ENCODE assay signal across 11 cellular contexts in genomic region chr22:35684270-35684700, GRCh38. TPM values are rescaled to one million over a fixed set of nuclear protein-coding genes. Genes with fewer than 3 reads are reported as not detected.
DNase-seq lines count a peak whose midpoint lies in the region; ATAC-seq lines count a peak whose summit lies in the region.
"Had no signal": no experiment of that assay in that cellular context is flagged by ENCODE, and none has a peak within 500 bp of the region (broad histone marks: within the 10 kb centered on the region; RNA-seq: fewer than 3 reads in every experiment).

No MANE protein-coding gene starts in this region.

- no peaks in the 10 kb centered on the region for H3K36me3 ChIP-seq in H7 (replicated peaks; ENCODE audit: control insufficient read depth, insufficient read depth, low read length)

- peaks cover 4 to 6% of the 10 kb centered on the region in 2 donors for H3K9me3 Mint-ChIP-seq in activated T-cell treated with anti-CD3 and anti-CD28 coated beads, Interleukin-2, amount 50 U/mL, for 72 hours

- H3K27me3 Mint-ChIP-seq in activated T-cell treated with anti-CD3 and anti-CD28 coated beads, Interleukin-2, amount 50 U/mL, for 72 hours (ENCODE audit: low read depth): no peaks in the 10 kb centered on the region

- H3K27me3 ChIP-seq in H7 (ENCODE audit: control insufficient read depth, insufficient read depth, low read length): no peaks in the 10 kb centered on the region

- H3K4me1 Mint-ChIP-seq in activated T-cell treated with anti-CD3 and anti-CD28 coated beads, Interleukin-2, amount 50 U/mL, for 72 hours (ENCODE audit: low read depth): peaks cover 17% of the 10 kb centered on the region

- DNase-seq in H7 (peak; percentile 24), OCI-M1 (lab: John Stamatoyannopoulos, UW) (peak; percentile 45), fibroblast of gingiva (ENCODE audit: low read depth) (peak; percentile 85), pons (ENCODE audit: low spot score) (peak; percentile 28), epidermal melanocyte (ENCODE audit: insufficient read length, low spot score) (no peak), kidney tubule cell (ENCODE audit: low spot score) (no peak), NCI-H510A treated with DMSO at 0.1 percent for 48 hours (lab: John Stamatoyannopoulos, UW) (no peak)
- no peak for DNase-seq in activated T-cell treated with anti-CD3 and anti-CD28 coated beads, Interleukin-2, amount 50 U/mL, for 72 hours
- DNase-seq: glutamatergic neuron; stimulated activated naive CD8-positive, alpha-beta T cell treated with anti-CD3 and anti-CD28 coated beads, Interleukin-15, Interleukin-2, amounts not matched to agents 100 U/mL and 50 U/mL, for 24 hours had no signal

- ATAC-seq in activated T-cell treated with anti-CD3 and anti-CD28 coated beads, Interleukin-2, amount 50 U/mL, for 72 hours (replicated peaks in 1 of 2): no peak
- ATAC-seq: stimulated activated naive CD8-positive, alpha-beta T cell treated with anti-CD3 and anti-CD28 coated beads, Interleukin-15, Interleukin-2, amounts not matched to agents 100 U/mL and 50 U/mL, for 24 hours had no signal

- no peak overlapping the region for H3K27ac Mint-ChIP-seq in activated T-cell treated with anti-CD3 and anti-CD28 coated beads, Interleukin-2, amount 50 U/mL, for 72 hours

- peaks cover 7 to 11% of the 10 kb centered on the region in 2 donors for H3K36me3 Mint-ChIP-seq in activated T-cell treated with anti-CD3 and anti-CD28 coated beads, Interleukin-2, amount 50 U/mL, for 72 hours (ENCODE audit: insufficient read depth in 2 of 2)

- no peak overlapping the region for H3K4me3 ChIP-seq in H7 (ENCODE audit: insufficient read depth, low read depth, low read length)

- no peak overlapping the region for H3K4me3 Mint-ChIP-seq in activated T-cell treated with anti-CD3 and anti-CD28 coated beads, Interleukin-2, amount 50 U/mL, for 72 hours

RNA-seq across cellular contexts. Expression of gene APOL5, which starts 33.4 kb away (rescaled TPM):
- not detected in 2 replicates for total RNA-seq in H7 (2014; rRNA removed; shearing (Covaris generic))
- not detected for total RNA-seq in activated T-cell treated with anti-CD3 and anti-CD28 coated beads, Interleukin-2, amount 50 U/mL, for 72 hours
- total RNA-seq: posterior vena cava had no signal

RNA-seq across cellular contexts. Expression of gene APOL6, which starts 36.0 kb away (rescaled TPM):
- total RNA-seq in H7 (2014; rRNA removed; shearing (Covaris generic)): 0.03 and 0.07 TPM in 2 replicates
- total RNA-seq in activated T-cell treated with anti-CD3 and anti-CD28 coated beads, Interleukin-2, amount 50 U/mL, for 72 hours: 10 to 100 TPM; 42.0 to 56.0 TPM

Comparison
In these comparisons a context has a peak if more than half of its experiments do, and no peak if none do; other contexts are left out.
1. DNase-seq: peak in H7 (single experiment), OCI-M1 (single experiment), fibroblast of gingiva (single experiment) and pons (single experiment); none in epidermal melanocyte (single experiment), activated T-cell treated with anti-CD3 and anti-CD28 coated beads, Interleukin-2, amount 50 U/mL, for 72 hours (0 of 2), kidney tubule cell (single experiment) and NCI-H510A treated with DMSO at 0.1 percent for 48 hours (single experiment).
2. RNA of gene APOL6, which starts 36.0 kb away (total RNA-seq): 42.0 to 56.0 TPM in activated T-cell treated with anti-CD3 and anti-CD28 coated beads, Interleukin-2, amount 50 U/mL, for 72 hours; 0.03 to 0.07 TPM in H7; every median in the first group is over 10 times any median in the second.